11 cellular contexts compared by ENCODE assay signal in genomic region chr7:92767427-92767826, GRCh38.
A peak's percentile ranks its signal among the peaks of the same experiment; 100 is the strongest.
DNase-seq lines count a peak whose midpoint lies in the region; ATAC-seq and TF ChIP-seq lines count a peak whose summit lies in the region.
"Had no signal": no experiment of that assay in that cellular context is flagged by ENCODE, and none has a peak within 500 bp of the region (broad histone marks: within the 10 kb centered on the region; RNA-seq: fewer than 3 reads in every experiment).

No MANE protein-coding gene starts in this region.

- peak; percentile 49 for ATAC-seq in SK-N-SH treated with all-trans-retinoic acid at 6 μM for 48 hours
- ATAC-seq in HG03159 (IDR thresholded peaks at IDR 0.05; ENCODE audit: unreplicated experiment): no peak
- ATAC-seq in GM21717 (IDR thresholded peaks at IDR 0.05; ENCODE audit: unreplicated experiment): no peak

- DNase-seq in A172 (ENCODE audit: low spot score) (peak; percentile 60), EH (ENCODE audit: low read depth) (peak; percentile 57), glomerular visceral epithelial cell (ENCODE audit: extremely low spot score) (peak; percentile 40), T1000 (lab: John Stamatoyannopoulos, UW) (no peak), HUDEP-2 (lab: John Stamatoyannopoulos, UW; ENCODE audit: unreplicated experiment in 76 of 76) (no peak)
- DNase-seq: body of pancreas, heart right ventricle, NCI-H187 had no signal

TF ChIP-seq in SK-N-SH treated with all-trans-retinoic acid at 6 μM for 48 hours, 23 proteins besides CTCF, POLR2A, EP300 and RAD21:
- TF ChIP-seq TOX (CRISPR knock-in tag; IDR thresholded peaks at IDR 0.05; ENCODE audit: borderline replicate concordance) (no peak), RARB (CRISPR knock-in tag; IDR thresholded peaks at IDR 0.05) (no peak), TCF4 (CRISPR knock-in tag; IDR thresholded peaks at IDR 0.05; ENCODE audit: borderline replicate concordance) (no peak), PPARA (CRISPR knock-in tag; IDR thresholded peaks at IDR 0.05; ENCODE audit: borderline replicate concordance) (no peak), ZNF70 (CRISPR knock-in tag; IDR thresholded peaks at IDR 0.05) (no peak), GLIS3 (CRISPR knock-in tag; IDR thresholded peaks at IDR 0.05) (no peak), BACH2 (CRISPR knock-in tag; IDR thresholded peaks at IDR 0.05; ENCODE audit: borderline replicate concordance) (no peak), ZFP3 (CRISPR knock-in tag; IDR thresholded peaks at IDR 0.05) (no peak), CSRNP3 (CRISPR knock-in tag; IDR thresholded peaks at IDR 0.05) (no peak)

Comparison
In these comparisons a context has a peak if more than half of its experiments do, and no peak if none do; other contexts are left out.
1. DNase-seq: peak in A172 (single experiment), EH (single experiment) and glomerular visceral epithelial cell (single experiment); none in T1000 (single experiment) and HUDEP-2 (0 of 76).